In the genomic region with DNA sequence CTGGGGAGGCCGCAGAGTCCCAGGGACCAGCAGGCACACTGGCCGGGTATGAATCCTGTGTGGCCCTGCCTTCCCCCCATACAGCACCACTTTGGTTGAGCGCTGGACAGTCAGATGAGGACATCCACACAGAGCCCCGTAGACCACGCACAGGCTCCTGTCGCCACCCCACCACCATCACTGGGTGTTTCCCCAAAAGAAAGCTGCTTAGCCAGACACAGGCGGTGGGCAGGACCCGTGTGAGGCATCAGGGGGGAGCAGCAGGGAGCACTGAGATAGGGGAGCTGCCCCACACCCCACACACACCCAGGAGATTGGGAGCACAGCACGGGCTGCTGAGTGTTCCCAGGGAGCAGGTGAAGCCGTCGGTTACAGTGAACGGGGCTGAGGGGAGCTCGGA, we compare ENCODE assay signal across 22 cellular contexts. TPM values are rescaled to one million over a fixed set of nuclear protein-coding genes. Genes with fewer than 3 reads are reported as not detected.
A peak's percentile ranks its signal among the peaks of the same experiment; 100 is the strongest.
DNase-seq lines count a peak whose midpoint lies in the region; ATAC-seq and TF ChIP-seq lines count a peak whose summit lies in the region.
"Had no signal": no experiment of that assay in that cellular context is flagged by ENCODE, and none has a peak within 500 bp of the region (broad histone marks: within the 10 kb centered on the region; RNA-seq: fewer than 3 reads in every experiment).

No MANE protein-coding gene starts in this region.

- peaks cover 8% of the 10 kb centered on the region for H3K27me3 Mint-ChIP-seq in chondrocyte (ENCODE audit: low read depth)
- peaks cover 9% of the 10 kb centered on the region for H3K27me3 Mint-ChIP-seq in activated T-helper 17 cell treated with anti-CD3 and anti-CD28 coated beads, Interleukin-2, amount 50 U/mL, for 72 hours
- H3K27me3 Mint-ChIP-seq: brain had no signal

- no peak for ATAC-seq in mucosa of descending colon
- no peak for ATAC-seq in HG03039 (IDR thresholded peaks at IDR 0.05; ENCODE audit: unreplicated experiment)
- ATAC-seq in activated T-helper 17 cell treated with anti-CD3 and anti-CD28 coated beads, Interleukin-2, amount 50 U/mL, for 72 hours (replicated peaks) = no peak
- ATAC-seq: esophagus mucosa; stimulated activated naive CD8-positive, alpha-beta T cell treated with anti-CD3 and anti-CD28 coated beads, Interleukin-15, Interleukin-2, amounts not matched to agents 100 U/mL and 50 U/mL, for 24 hours; T-cell had no signal

- peak; percentile 36 for DNase-seq in activated effector memory CD4-positive, alpha-beta T cell treated with anti-CD3 and anti-CD28 coated beads, Interleukin-2, amount 50 U/mL, for 16 hours
- no peak for DNase-seq in activated effector memory CD4-positive, alpha-beta T cell treated with Interleukin-2 at 50 U/mL for 16 hours
- peak; percentile 57 for DNase-seq in chondrocyte (ENCODE audit: low spot score)
- DNase-seq in mucosa of descending colon = peak in 2 of 3 donors; percentile 12 to 14
- peak; percentile 28 to 54 for DNase-seq in suprapubic skin (ENCODE audit: low spot score in 2 of 2)
- no peak for DNase-seq in effector CD8-positive, alpha-beta T cell (lab: John Stamatoyannopoulos, UW)
- DNase-seq: CD4-positive, CD25-positive, alpha-beta regulatory T cell; DMS79; KG1; MV-4-11; NCI-H2029; NCI-H446 treated with DMSO at 0.1 percent for 48 hours; stimulated activated naive CD8-positive, alpha-beta T cell treated with anti-CD3 and anti-CD28 coated beads, Interleukin-15, Interleukin-2, amounts not matched to agents 100 U/mL and 50 U/mL, for 24 hours had no signal

- H3K4me3 ChIP-seq in mucosa of descending colon (no peak overlapping the region), suprapubic skin (no peak overlapping the region)

- no peak for TF ChIP-seq EP300 in suprapubic skin (IDR thresholded peaks at IDR 0.05)

- H3K36me3 Mint-ChIP-seq in chondrocyte (ENCODE audit: low read depth) = no peaks in the 10 kb centered on the region
- H3K36me3 Mint-ChIP-seq in activated T-helper 17 cell treated with anti-CD3 and anti-CD28 coated beads, Interleukin-2, amount 50 U/mL, for 72 hours (ENCODE audit: low read depth) = no peaks in the 10 kb centered on the region
- H3K36me3 Mint-ChIP-seq: activated naive CD4-positive, alpha-beta T cell treated with anti-CD3 and anti-CD28 coated beads, Interleukin-2, amount 50 U/mL, for 24 hours; brain; CD4-positive, CD25-positive, alpha-beta regulatory T cell; memory B cell; T-cell had no signal

- H3K36me3 ChIP-seq in mucosa of descending colon (ENCODE audit: low read depth) = no peaks in the 10 kb centered on the region
- no peaks in the 10 kb centered on the region for H3K36me3 ChIP-seq in suprapubic skin

- H3K9me3 ChIP-seq in mucosa of descending colon = no peaks in the 10 kb centered on the region
- H3K9me3 ChIP-seq in suprapubic skin = no peaks in the 10 kb centered on the region

- H3K4me3 Mint-ChIP-seq in chondrocyte (ENCODE audit: unreplicated experiment) = no peak overlapping the region
- H3K4me3 Mint-ChIP-seq in activated T-helper 17 cell treated with anti-CD3 and anti-CD28 coated beads, Interleukin-2, amount 50 U/mL, for 72 hours = no peak overlapping the region
- H3K4me3 Mint-ChIP-seq: activated naive CD4-positive, alpha-beta T cell treated with anti-CD3 and anti-CD28 coated beads, Interleukin-2, amount 50 U/mL, for 24 hours; brain; CD4-positive, CD25-positive, alpha-beta regulatory T cell; memory B cell; T-cell had no signal

- whole genome bisulfite sequencing in suprapubic skin = 83% methylated on average over 6 of the region's 13 CpGs

- no peaks in the 10 kb centered on the region for H3K9me3 Mint-ChIP-seq in chondrocyte (ENCODE audit: low read depth)
- no peaks in the 10 kb centered on the region for H3K9me3 Mint-ChIP-seq in activated T-helper 17 cell treated with anti-CD3 and anti-CD28 coated beads, Interleukin-2, amount 50 U/mL, for 72 hours
- H3K9me3 Mint-ChIP-seq: activated naive CD4-positive, alpha-beta T cell treated with anti-CD3 and anti-CD28 coated beads, Interleukin-2, amount 50 U/mL, for 24 hours; T-cell had no signal

- no peaks in the 10 kb centered on the region for H3K27me3 ChIP-seq in suprapubic skin

- no peak overlapping the region for H3K27ac Mint-ChIP-seq in chondrocyte (ENCODE audit: unreplicated experiment)
- H3K27ac Mint-ChIP-seq in activated T-helper 17 cell treated with anti-CD3 and anti-CD28 coated beads, Interleukin-2, amount 50 U/mL, for 72 hours = no peak overlapping the region
- H3K27ac Mint-ChIP-seq: activated naive CD4-positive, alpha-beta T cell treated with anti-CD3 and anti-CD28 coated beads, Interleukin-2, amount 50 U/mL, for 24 hours; CD4-positive, CD25-positive, alpha-beta regulatory T cell; memory B cell; T-cell had no signal

- H3K4me1 ChIP-seq in mucosa of descending colon (ENCODE audit: low read depth) (no peaks in the 10 kb centered on the region), suprapubic skin (peaks cover 6% of the 10 kb centered on the region)

- intact Hi-C loops in mucosa of descending colon (cut with DNase I, micrococcal nuclease) = no loop called here

- H3K4me1 Mint-ChIP-seq in chondrocyte (ENCODE audit: low read depth) = no peaks in the 10 kb centered on the region
- H3K4me1 Mint-ChIP-seq in activated T-helper 17 cell treated with anti-CD3 and anti-CD28 coated beads, Interleukin-2, amount 50 U/mL, for 72 hours = no peaks in the 10 kb centered on the region
- H3K4me1 Mint-ChIP-seq: activated naive CD4-positive, alpha-beta T cell treated with anti-CD3 and anti-CD28 coated beads, Interleukin-2, amount 50 U/mL, for 24 hours; CD4-positive, CD25-positive, alpha-beta regulatory T cell; memory B cell; T-cell had no signal

- H3K27ac ChIP-seq in suprapubic skin = no peak overlapping the region
- H3K27ac ChIP-seq: VCaP had no signal

- TF ChIP-seq CTCF in chondrocyte (IDR thresholded peaks at IDR 0.05) (no peak), mucosa of descending colon (IDR thresholded peaks at IDR 0.05) (no peak), suprapubic skin (IDR thresholded peaks at IDR 0.05) (no peak)

- TF ChIP-seq POLR2A in suprapubic skin (IDR thresholded peaks at IDR 0.05) = no peak

RNA-seq across cellular contexts. Expression of a gene that starts 42.4 kb away (rescaled TPM):
- total RNA-seq in chondrocyte (38.5 to 51.9 TPM (median 43.2 TPM) in 3 replicates), mucosa of descending colon (10 to 100 TPM; 23.0 to 33.9 (median 31.2) TPM), suprapubic skin (10 to 100 TPM; 32.3 to 51.3 (median 44.0) TPM)
- 10 to 100 TPM; 33.1 to 50.8 TPM for total RNA-seq in activated T-helper 17 cell treated with anti-CD3 and anti-CD28 coated beads, Interleukin-2, amount 50 U/mL, for 72 hours

RNA-seq across cellular contexts. Expression of a gene that starts 54.1 kb away (rescaled TPM):
- total RNA-seq in chondrocyte (0.51 to 1.9 TPM (median 0.60 TPM) in 3 replicates), mucosa of descending colon (10 to 100 TPM; 14.3 to 27.4 (median 15.0) TPM), suprapubic skin (1 to 10 TPM; 5.1 to 8.5 (median 7.4) TPM)
- total RNA-seq in activated T-helper 17 cell treated with anti-CD3 and anti-CD28 coated beads, Interleukin-2, amount 50 U/mL, for 72 hours = under 1 TPM; 0.24 to 0.26 TPM
- total RNA-seq: CD4-positive, CD25-positive, alpha-beta regulatory T cell; dermis microvascular lymphatic vessel endothelial cell had no signal

Comparison
In these comparisons a context has a peak if more than half of its experiments do, and no peak if none do; other contexts are left out.
1. DNase-seq: peak in activated effector memory CD4-positive, alpha-beta T cell treated with anti-CD3 and anti-CD28 coated beads, Interleukin-2, amount 50 U/mL, for 16 hours (single experiment), chondrocyte (single experiment), mucosa of descending colon (2 of 3) and suprapubic skin (2 of 2); none in activated effector memory CD4-positive, alpha-beta T cell treated with Interleukin-2 at 50 U/mL for 16 hours (single experiment) and effector CD8-positive, alpha-beta T cell (single experiment).